Comparison of ENCODE assay signal across 8 cellular contexts in genomic region chr15:89647191-89647851, GRCh38. TPM values are rescaled to one million over a fixed set of nuclear protein-coding genes. Genes with fewer than 3 reads are reported as not detected.
DNase-seq lines count a peak whose midpoint lies in the region; ATAC-seq and TF ChIP-seq lines count a peak whose summit lies in the region.

No MANE protein-coding gene starts in this region.

- peak; percentile 48 for DNase-seq in A172 (ENCODE audit: low spot score)
- peak; percentile 15 for DNase-seq in NCI-H748 treated with DMSO at 0.1 percent for 48 hours (lab: John Stamatoyannopoulos, UW)
- DNase-seq in activated CD8-positive, alpha-beta memory T cell treated with anti-CD3 and anti-CD28 coated beads for 4 hours (ENCODE audit: low read depth in 2 of 2), result peak; percentile 10 to 11
- peak; percentile 94 for DNase-seq in endothelial cell (ENCODE audit: low spot score)
- peak; percentile 62 to 87 for DNase-seq in mesothelial cell of epicardium (ENCODE audit: low spot score in 2 of 2, unreplicated experiment in 2 of 2)
- DNase-seq in stimulated activated CD8-positive, alpha-beta memory T cell treated with anti-CD3 and anti-CD28 coated beads, Interleukin-7, amount 100 ng/mL, for 4 hours (ENCODE audit: low read depth in 2 of 2), result peak; percentile 29 to 35

- H3K36me3 Mint-ChIP-seq in endothelial cell (ENCODE audit: low read depth, unreplicated experiment) (peaks cover 14% of the 10 kb centered on the region), mesothelial cell of epicardium (peaks cover 33% of the 10 kb centered on the region)

- peak overlapping the region; percentile 65 for H3K4me3 Mint-ChIP-seq in endothelial cell (ENCODE audit: unreplicated experiment)
- H3K4me3 Mint-ChIP-seq in mesothelial cell of epicardium, result no peak overlapping the region

- peaks cover 8% of the 10 kb centered on the region for H3K27me3 Mint-ChIP-seq in endothelial cell (ENCODE audit: unreplicated experiment)
- no peaks in the 10 kb centered on the region for H3K27me3 Mint-ChIP-seq in mesothelial cell of epicardium (ENCODE audit: low read depth)

- no peaks in the 10 kb centered on the region for H3K9me3 Mint-ChIP-seq in endothelial cell (ENCODE audit: unreplicated experiment)
- H3K9me3 Mint-ChIP-seq in mesothelial cell of epicardium, result no peaks in the 10 kb centered on the region

- TF ChIP-seq CTCF in endothelial cell (IDR thresholded peaks at IDR 0.05; ENCODE audit: unreplicated experiment), result peak; percentile 80
- peak; percentile 82 for TF ChIP-seq CTCF in mesothelial cell of epicardium (IDR thresholded peaks at IDR 0.05; ENCODE audit: unreplicated experiment)

- H3K27ac Mint-ChIP-seq in endothelial cell (ENCODE audit: unreplicated experiment) (no peak overlapping the region), mesothelial cell of epicardium (peak overlapping the region; percentile 61)

- ATAC-seq in GM18511 (IDR thresholded peaks at IDR 0.05; ENCODE audit: unreplicated experiment) (peak; percentile 62), GM18498 (IDR thresholded peaks at IDR 0.05; ENCODE audit: unreplicated experiment) (no peak)

- H3K4me1 Mint-ChIP-seq in endothelial cell (ENCODE audit: unreplicated experiment) (no peaks in the 10 kb centered on the region), mesothelial cell of epicardium (peaks cover 3% of the 10 kb centered on the region)

RNA-seq across cellular contexts. Expression of gene KIF7, which starts 7.9 kb away (rescaled TPM):
- total RNA-seq in A172 (2014; rRNA removed; shearing (Covaris generic)), result 0.88 and 1.3 TPM in 2 replicates
- total RNA-seq in endothelial cell (ENCODE audit: unreplicated experiment), result 6.4 TPM
- 26.5 to 30.1 TPM (median 26.6 TPM) in 3 replicates for total RNA-seq in mesothelial cell of epicardium

RNA-seq across cellular contexts. Expression of gene PLIN1, which starts 31.8 kb away (rescaled TPM):
- not detected in 2 replicates for total RNA-seq in A172 (2014; rRNA removed; shearing (Covaris generic))
- total RNA-seq in endothelial cell (ENCODE audit: unreplicated experiment) (0.64 TPM), mesothelial cell of epicardium (0.27 to 0.58 TPM (median 0.31 TPM) in 3 replicates)

RNA-seq across cellular contexts. Expression of gene PEX11A, which starts 43.2 kb away (rescaled TPM):
- total RNA-seq in A172 (2014; rRNA removed; shearing (Covaris generic)), result 6.3 and 7.2 TPM in 2 replicates
- total RNA-seq in endothelial cell (ENCODE audit: unreplicated experiment) (4.5 TPM), mesothelial cell of epicardium (6.3 to 7.3 TPM (median 6.5 TPM) in 3 replicates)

RNA-seq across cellular contexts. Expression of gene WDR93, which starts 43.3 kb away (rescaled TPM):
- 0.17 TPM in 1 of 2 replicates, not detected in the other for total RNA-seq in A172 (2014; rRNA removed; shearing (Covaris generic))
- total RNA-seq in endothelial cell (ENCODE audit: unreplicated experiment) (0.13 TPM), mesothelial cell of epicardium (0.34 to 0.54 TPM (median 0.40 TPM) in 3 replicates)

Comparison
In these comparisons a context has a peak if more than half of its experiments do, and no peak if none do; other contexts are left out.
1. DNase-seq: peak in every context shown above with its lines; median percentile 94 in endothelial cell; 74 in mesothelial cell of epicardium; 48 in A172; 32 in stimulated activated CD8-positive, alpha-beta memory T cell treated with anti-CD3 and anti-CD28 coated beads, Interleukin-7, amount 100 ng/mL, for 4 hours; 15 in NCI-H748 treated with DMSO at 0.1 percent for 48 hours; 10 in activated CD8-positive, alpha-beta memory T cell treated with anti-CD3 and anti-CD28 coated beads for 4 hours.